ENCODE assay signal across 1 cellular context in genomic region chr11:126268708-126269579, GRCh38.
A peak's percentile ranks its signal among the peaks of the same experiment; 100 is the strongest.
TF ChIP-seq lines count a peak whose summit lies in the region.

TSS of gene FOXRED1 (plus strand) at chr11:126269154. CDS start at chr11:126269207, 53 bp downstream.
TSS of gene SRPRA (minus strand) at chr11:126268895. CDS start at chr11:126268804, 91 bp downstream.

TF ChIP-seq in K562, 482 proteins besides CTCF, POLR2A, EP300 and RAD21 (continued from another document and continues in another):
- TF ChIP-seq TSHZ1 (CRISPR knock-in tag; IDR thresholded peaks at IDR 0.05) (no peak), DEAF1 (CRISPR knock-in tag; IDR thresholded peaks at IDR 0.05) (no peak), LCOR (CRISPR knock-in tag; IDR thresholded peaks at IDR 0.05) (no peak), ZNF518B (CRISPR knock-in tag; IDR thresholded peaks at IDR 0.05) (no peak), TRIM24 (IDR thresholded peaks at IDR 0.05) (no peak), YBX1 (IDR thresholded peaks at IDR 0.05) (no peak), ZNF217 (CRISPR knock-in tag; IDR thresholded peaks at IDR 0.05) (no peak), SMARCE1 (IDR thresholded peaks at IDR 0.05) (no peak), THRB (CRISPR knock-in tag; conservative IDR thresholded peaks at IDR 0.05) (no peak), ZBTB7A (IDR thresholded peaks at IDR 0.05; ENCODE audit: borderline replicate concordance, control insufficient read depth, low read depth, low read length) (peak; percentile 57), SOX6 (IDR thresholded peaks at IDR 0.05) (no peak), ZNF668 (CRISPR knock-in tag; IDR thresholded peaks at IDR 0.05) (no peak), ZNF239 (CRISPR knock-in tag; IDR thresholded peaks at IDR 0.05) (no peak), POLR2B (IDR thresholded peaks at IDR 0.05; ENCODE audit: low read depth, partially characterized antibody) (peak; percentile 73), KDM4B (IDR thresholded peaks at IDR 0.05; ENCODE audit: borderline replicate concordance in 2 of 2, low read depth in 1 of 2) (peak in 1 of 2 experiments; percentile 91; a peak in 2 of 4 replicates), SRF (CRISPR knock-in tag; IDR thresholded peaks at IDR 0.05) (peak in 1 of 2 experiments; percentile 56; a peak in 2 of 4 replicates), OTX1 (CRISPR knock-in tag; IDR thresholded peaks at IDR 0.05) (0 out of 2 replicates have a peak, but pooled peaks have one; percentile 29), ZNF253 (CRISPR knock-in tag; conservative IDR thresholded peaks at IDR 0.05) (no peak), ZNF175 (CRISPR knock-in tag; IDR thresholded peaks at IDR 0.05; ENCODE audit: low read depth) (no peak), BDP1 (IDR thresholded peaks at IDR 0.05; ENCODE audit: insufficient read depth, insufficient read length) (no peak), RBM15 (IDR thresholded peaks at IDR 0.05; ENCODE audit: insufficient read depth, low read length) (no peak), ETV1 (tag; conservative IDR thresholded peaks at IDR 0.05; ENCODE audit: low read depth) (peak; percentile 91), NONO (IDR thresholded peaks at IDR 0.05; ENCODE audit: low read depth in 2 of 2, low read length in 1 of 2) (no peak), RUNX1 (IDR thresholded peaks at IDR 0.05; ENCODE audit: low read depth) (no peak), PRDM10 (IDR thresholded peaks at IDR 0.05; ENCODE audit: partially characterized antibody) (no peak), ZNF764 (CRISPR knock-in tag; IDR thresholded peaks at IDR 0.05; ENCODE audit: low read depth) (no peak), BCL6 (CRISPR knock-in tag; IDR thresholded peaks at IDR 0.05) (no peak), CHD4 (IDR thresholded peaks at IDR 0.05; ENCODE audit: insufficient read depth, insufficient replicate concordance, low read depth, low read length, poor library complexity, severe bottlenecking) (no peak), FOXA1 (IDR thresholded peaks at IDR 0.05; ENCODE audit: borderline replicate concordance) (no peak), MTA3 (IDR thresholded peaks at IDR 0.05; ENCODE audit: borderline replicate concordance) (0 out of 2 replicates have a peak, but pooled peaks have one; percentile 52), ZNF12 (CRISPR knock-in tag; IDR thresholded peaks at IDR 0.05) (peak; percentile 69; the same call in 1 of the 2 replicates), SUPT5H (IDR thresholded peaks at IDR 0.05) (peak; percentile 87), ZBTB8A (IDR thresholded peaks at IDR 0.05; ENCODE audit: partially characterized antibody) (no peak), ZFP91 (CRISPR knock-in tag; IDR thresholded peaks at IDR 0.05) (no peak), NFYB (IDR thresholded peaks at IDR 0.05; ENCODE audit: extremely low read depth, insufficient read length) (peak; percentile 93), CBX2 (IDR thresholded peaks at IDR 0.05; ENCODE audit: insufficient read depth, low read length, poor library complexity, severe bottlenecking) (no peak), DACH1 (IDR thresholded peaks at IDR 0.05; ENCODE audit: partially characterized antibody) (no peak), MBD2 (IDR thresholded peaks at IDR 0.05; ENCODE audit: borderline replicate concordance, low read depth) (peak; percentile 93), ESRRA (IDR thresholded peaks at IDR 0.05; ENCODE audit: borderline replicate concordance, low read depth) (peak; percentile 78; the same call in 1 of the 2 replicates), ZSCAN29 (IDR thresholded peaks at IDR 0.05) (peak; percentile 52; the same call in 1 of the 2 replicates), MCM7 (IDR thresholded peaks at IDR 0.05) (no peak), ZNF224 (CRISPR knock-in tag; IDR thresholded peaks at IDR 0.05) (no peak), NELFE (IDR thresholded peaks at IDR 0.05; ENCODE audit: insufficient read depth, insufficient read length) (no peak), TBP (optimal IDR thresholded peaks at IDR 0.05; ENCODE audit: low read depth, low read length) (peak; percentile 77)
